1 cellular context compared by ENCODE assay signal in genomic region chr19:28727133-28727834, GRCh38.
TF ChIP-seq lines count a peak whose summit lies in the region.

No MANE protein-coding gene starts in this region.

TF ChIP-seq in WTC11, 78 proteins besides CTCF, POLR2A, EP300 and RAD21 (continued from another document and continues in another):
- TF ChIP-seq, protein P1, sequence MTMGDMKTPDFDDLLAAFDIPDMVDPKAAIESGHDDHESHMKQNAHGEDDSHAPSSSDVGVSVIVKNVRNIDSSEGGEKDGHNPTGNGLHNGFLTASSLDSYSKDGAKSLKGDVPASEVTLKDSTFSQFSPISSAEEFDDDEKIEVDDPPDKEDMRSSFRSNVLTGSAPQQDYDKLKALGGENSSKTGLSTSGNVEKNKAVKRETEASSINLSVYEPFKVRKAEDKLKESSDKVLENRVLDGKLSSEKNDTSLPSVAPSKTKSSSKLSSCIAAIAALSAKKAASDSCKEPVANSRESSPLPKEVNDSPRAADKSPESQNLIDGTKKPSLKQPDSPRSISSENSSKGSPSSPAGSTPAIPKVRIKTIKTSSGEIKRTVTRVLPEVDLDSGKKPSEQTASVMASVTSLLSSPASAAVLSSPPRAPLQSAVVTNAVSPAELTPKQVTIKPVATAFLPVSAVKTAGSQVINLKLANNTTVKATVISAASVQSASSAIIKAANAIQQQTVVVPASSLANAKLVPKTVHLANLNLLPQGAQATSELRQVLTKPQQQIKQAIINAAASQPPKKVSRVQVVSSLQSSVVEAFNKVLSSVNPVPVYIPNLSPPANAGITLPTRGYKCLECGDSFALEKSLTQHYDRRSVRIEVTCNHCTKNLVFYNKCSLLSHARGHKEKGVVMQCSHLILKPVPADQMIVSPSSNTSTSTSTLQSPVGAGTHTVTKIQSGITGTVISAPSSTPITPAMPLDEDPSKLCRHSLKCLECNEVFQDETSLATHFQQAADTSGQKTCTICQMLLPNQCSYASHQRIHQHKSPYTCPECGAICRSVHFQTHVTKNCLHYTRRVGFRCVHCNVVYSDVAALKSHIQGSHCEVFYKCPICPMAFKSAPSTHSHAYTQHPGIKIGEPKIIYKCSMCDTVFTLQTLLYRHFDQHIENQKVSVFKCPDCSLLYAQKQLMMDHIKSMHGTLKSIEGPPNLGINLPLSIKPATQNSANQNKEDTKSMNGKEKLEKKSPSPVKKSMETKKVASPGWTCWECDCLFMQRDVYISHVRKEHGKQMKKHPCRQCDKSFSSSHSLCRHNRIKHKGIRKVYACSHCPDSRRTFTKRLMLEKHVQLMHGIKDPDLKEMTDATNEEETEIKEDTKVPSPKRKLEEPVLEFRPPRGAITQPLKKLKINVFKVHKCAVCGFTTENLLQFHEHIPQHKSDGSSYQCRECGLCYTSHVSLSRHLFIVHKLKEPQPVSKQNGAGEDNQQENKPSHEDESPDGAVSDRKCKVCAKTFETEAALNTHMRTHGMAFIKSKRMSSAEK (CRISPR knock-in tag; IDR thresholded peaks at IDR 0.05; ENCODE audit: borderline replicate concordance) = no peak
- TF ChIP-seq ZSCAN18 (CRISPR knock-in tag; IDR thresholded peaks at IDR 0.05) (no peak), ELF4 (CRISPR knock-in tag; IDR thresholded peaks at IDR 0.05; ENCODE audit: low read depth) (no peak), MXD4 (CRISPR knock-in tag; IDR thresholded peaks at IDR 0.05; ENCODE audit: borderline replicate concordance) (no peak), ZNF232 (CRISPR knock-in tag; IDR thresholded peaks at IDR 0.05) (no peak), GRHL2 (CRISPR knock-in tag; IDR thresholded peaks at IDR 0.05; ENCODE audit: insufficient replicate concordance, severe bottlenecking) (no peak), NR2C2 (CRISPR knock-in tag; IDR thresholded peaks at IDR 0.05) (no peak), PRRX2 (CRISPR knock-in tag; IDR thresholded peaks at IDR 0.05) (no peak), OVOL2 (CRISPR knock-in tag; IDR thresholded peaks at IDR 0.05; ENCODE audit: borderline replicate concordance) (no peak), ZNF219 (CRISPR knock-in tag; IDR thresholded peaks at IDR 0.05; ENCODE audit: borderline replicate concordance) (no peak), CBFB (CRISPR knock-in tag; IDR thresholded peaks at IDR 0.05; ENCODE audit: low read depth) (no peak), E2F4 (CRISPR knock-in tag; IDR thresholded peaks at IDR 0.05; ENCODE audit: borderline replicate concordance, low read depth) (peak; percentile 95), EMX1 (CRISPR knock-in tag; IDR thresholded peaks at IDR 0.05) (no peak), RORB (CRISPR knock-in tag; IDR thresholded peaks at IDR 0.05) (no peak), ZMAT4 (CRISPR knock-in tag; IDR thresholded peaks at IDR 0.05) (no peak), TCF7 (CRISPR knock-in tag; IDR thresholded peaks at IDR 0.05; ENCODE audit: low read depth) (no peak), RELA (CRISPR knock-in tag; IDR thresholded peaks at IDR 0.05; ENCODE audit: borderline replicate concordance) (no peak), TEAD4 (CRISPR knock-in tag; IDR thresholded peaks at IDR 0.05) (no peak), IRF1 (CRISPR knock-in tag; IDR thresholded peaks at IDR 0.05) (no peak), E2F5 (CRISPR knock-in tag; IDR thresholded peaks at IDR 0.05) (peak; percentile 83), ZNF138 (CRISPR knock-in tag; conservative IDR thresholded peaks at IDR 0.05) (no peak), ETV6 (CRISPR knock-in tag; IDR thresholded peaks at IDR 0.05) (0 out of 2 replicates have a peak, but pooled peaks have one; percentile 58), GTF2I (CRISPR knock-in tag; conservative IDR thresholded peaks at IDR 0.05) (no peak), IRF2 (CRISPR knock-in tag; IDR thresholded peaks at IDR 0.05; ENCODE audit: borderline replicate concordance, low read depth) (no peak), JUN (CRISPR knock-in tag; IDR thresholded peaks at IDR 0.05) (no peak), TP53 (CRISPR knock-in tag; IDR thresholded peaks at IDR 0.05) (no peak), FOXJ3 (CRISPR knock-in tag; IDR thresholded peaks at IDR 0.05; ENCODE audit: borderline replicate concordance) (no peak), ATF6 (CRISPR knock-in tag; IDR thresholded peaks at IDR 0.05) (no peak), PRDM15 (CRISPR knock-in tag; IDR thresholded peaks at IDR 0.05) (no peak), NR1H2 (CRISPR knock-in tag; IDR thresholded peaks at IDR 0.05) (no peak), FOXP1 (CRISPR knock-in tag; IDR thresholded peaks at IDR 0.05; ENCODE audit: borderline replicate concordance) (0 out of 2 replicates have a peak, but pooled peaks have one; percentile 21)
- TF ChIP-seq, protein P2, sequence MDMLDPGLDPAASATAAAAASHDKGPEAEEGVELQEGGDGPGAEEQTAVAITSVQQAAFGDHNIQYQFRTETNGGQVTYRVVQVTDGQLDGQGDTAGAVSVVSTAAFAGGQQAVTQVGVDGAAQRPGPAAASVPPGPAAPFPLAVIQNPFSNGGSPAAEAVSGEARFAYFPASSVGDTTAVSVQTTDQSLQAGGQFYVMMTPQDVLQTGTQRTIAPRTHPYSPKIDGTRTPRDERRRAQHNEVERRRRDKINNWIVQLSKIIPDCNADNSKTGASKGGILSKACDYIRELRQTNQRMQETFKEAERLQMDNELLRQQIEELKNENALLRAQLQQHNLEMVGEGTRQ (CRISPR knock-in tag; IDR thresholded peaks at IDR 0.05) = no peak
- TF ChIP-seq, protein P3, sequence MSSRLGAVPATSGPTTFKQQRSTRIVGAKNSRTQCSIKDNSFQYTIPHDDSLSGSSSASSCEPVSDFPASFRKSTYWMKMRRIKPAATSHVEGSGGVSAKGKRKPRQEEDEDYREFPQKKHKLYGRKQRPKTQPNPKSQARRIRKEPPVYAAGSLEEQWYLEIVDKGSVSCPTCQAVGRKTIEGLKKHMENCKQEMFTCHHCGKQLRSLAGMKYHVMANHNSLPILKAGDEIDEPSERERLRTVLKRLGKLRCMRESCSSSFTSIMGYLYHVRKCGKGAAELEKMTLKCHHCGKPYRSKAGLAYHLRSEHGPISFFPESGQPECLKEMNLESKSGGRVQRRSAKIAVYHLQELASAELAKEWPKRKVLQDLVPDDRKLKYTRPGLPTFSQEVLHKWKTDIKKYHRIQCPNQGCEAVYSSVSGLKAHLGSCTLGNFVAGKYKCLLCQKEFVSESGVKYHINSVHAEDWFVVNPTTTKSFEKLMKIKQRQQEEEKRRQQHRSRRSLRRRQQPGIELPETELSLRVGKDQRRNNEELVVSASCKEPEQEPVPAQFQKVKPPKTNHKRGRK (CRISPR knock-in tag; IDR thresholded peaks at IDR 0.05; ENCODE audit: borderline replicate concordance) = no peak
- TF ChIP-seq, protein P4, sequence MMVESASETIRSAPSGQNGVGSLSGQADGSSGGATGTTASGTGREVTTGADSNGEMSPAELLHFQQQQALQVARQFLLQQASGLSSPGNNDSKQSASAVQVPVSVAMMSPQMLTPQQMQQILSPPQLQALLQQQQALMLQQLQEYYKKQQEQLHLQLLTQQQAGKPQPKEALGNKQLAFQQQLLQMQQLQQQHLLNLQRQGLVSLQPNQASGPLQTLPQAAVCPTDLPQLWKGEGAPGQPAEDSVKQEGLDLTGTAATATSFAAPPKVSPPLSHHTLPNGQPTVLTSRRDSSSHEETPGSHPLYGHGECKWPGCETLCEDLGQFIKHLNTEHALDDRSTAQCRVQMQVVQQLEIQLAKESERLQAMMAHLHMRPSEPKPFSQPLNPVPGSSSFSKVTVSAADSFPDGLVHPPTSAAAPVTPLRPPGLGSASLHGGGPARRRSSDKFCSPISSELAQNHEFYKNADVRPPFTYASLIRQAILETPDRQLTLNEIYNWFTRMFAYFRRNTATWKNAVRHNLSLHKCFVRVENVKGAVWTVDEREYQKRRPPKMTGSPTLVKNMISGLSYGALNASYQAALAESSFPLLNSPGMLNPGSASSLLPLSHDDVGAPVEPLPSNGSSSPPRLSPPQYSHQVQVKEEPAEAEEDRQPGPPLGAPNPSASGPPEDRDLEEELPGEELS (CRISPR knock-in tag; IDR thresholded peaks at IDR 0.05) = peak; percentile 18; the same call in 1 of the 2 replicates
- TF ChIP-seq, protein P5, sequence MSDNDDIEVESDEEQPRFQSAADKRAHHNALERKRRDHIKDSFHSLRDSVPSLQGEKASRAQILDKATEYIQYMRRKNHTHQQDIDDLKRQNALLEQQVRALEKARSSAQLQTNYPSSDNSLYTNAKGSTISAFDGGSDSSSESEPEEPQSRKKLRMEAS (CRISPR knock-in tag; IDR thresholded peaks at IDR 0.05) = peak; percentile 63; the same call in 1 of the 2 replicates
- TF ChIP-seq, protein P6, sequence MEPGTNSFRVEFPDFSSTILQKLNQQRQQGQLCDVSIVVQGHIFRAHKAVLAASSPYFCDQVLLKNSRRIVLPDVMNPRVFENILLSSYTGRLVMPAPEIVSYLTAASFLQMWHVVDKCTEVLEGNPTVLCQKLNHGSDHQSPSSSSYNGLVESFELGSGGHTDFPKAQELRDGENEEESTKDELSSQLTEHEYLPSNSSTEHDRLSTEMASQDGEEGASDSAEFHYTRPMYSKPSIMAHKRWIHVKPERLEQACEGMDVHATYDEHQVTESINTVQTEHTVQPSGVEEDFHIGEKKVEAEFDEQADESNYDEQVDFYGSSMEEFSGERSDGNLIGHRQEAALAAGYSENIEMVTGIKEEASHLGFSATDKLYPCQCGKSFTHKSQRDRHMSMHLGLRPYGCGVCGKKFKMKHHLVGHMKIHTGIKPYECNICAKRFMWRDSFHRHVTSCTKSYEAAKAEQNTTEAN (CRISPR knock-in tag; IDR thresholded peaks at IDR 0.05) = no peak
